In the genomic region with DNA sequence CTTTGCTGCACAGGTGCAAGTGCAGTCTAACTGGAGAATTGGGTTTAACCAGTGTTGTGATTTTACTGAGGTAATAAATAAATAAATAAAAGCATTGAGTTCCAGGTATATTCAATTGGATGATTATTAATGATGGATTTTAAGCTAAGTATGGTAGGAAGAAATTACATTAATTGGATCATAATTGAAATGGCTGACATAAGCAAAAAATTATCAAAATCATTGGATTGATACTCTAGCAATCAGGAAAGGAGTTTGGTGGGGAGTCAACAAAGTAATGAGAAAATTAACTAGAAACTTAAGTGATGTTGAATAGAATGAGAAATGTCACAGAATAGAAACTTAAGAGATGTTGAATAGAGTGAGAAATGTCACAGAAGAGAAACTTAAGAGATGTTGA, we compare ENCODE assay signal across 35 cellular contexts.
"Had no signal": no experiment of that assay in that cellular context is flagged by ENCODE, and none has a peak within 500 bp of the region (broad histone marks: within the 10 kb centered on the region; RNA-seq: fewer than 3 reads in every experiment).

No MANE protein-coding gene starts in this region.

- H3K27me3 ChIP-seq: adrenal gland, body of pancreas, brain microvascular endothelial cell, breast epithelium had no signal

- H3K36me3 ChIP-seq: adrenal gland, brain microvascular endothelial cell, breast epithelium had no signal

- FAIRE-seq: astrocyte, colon, TTC549 had no signal

- H3K4me3 ChIP-seq: adrenal gland, body of pancreas, breast epithelium had no signal

- DNase-seq: activated B cell treated with CpG ODN at 0.5 μM for 24 hours; activated CD4-positive, alpha-beta memory T cell treated with anti-CD3 and anti-CD28 coated beads for 36 hours; activated CD4-positive, alpha-beta T cell treated with anti-CD3 and anti-CD28 coated beads for 1 hour; activated CD4-positive, alpha-beta T cell treated with anti-CD3 and anti-CD28 coated beads for 4 hours; activated CD4-positive, alpha-beta T cell treated with anti-CD3 and anti-CD28 coated beads, Interleukin-2, amount 10 ng/mL, durations not matched to agents 24 days and 14 days; activated CD4-positive, alpha-beta T cell treated with anti-CD3 and anti-CD28 coated beads, Interleukin-2, amount 50 U/mL, for 1 hour; activated CD4-positive, alpha-beta T cell treated with anti-CD3 and anti-CD28 coated beads, Interleukin-2, amount 50 U/mL, for 4 hours; activated CD8-positive, alpha-beta memory T cell treated with anti-CD3 and anti-CD28 coated beads, Interleukin-2, amount 50 U/mL, for 4 hours; activated CD8-positive, alpha-beta T cell treated with anti-CD3 and anti-CD28 coated beads for 36 hours; activated effector memory CD4-positive, alpha-beta T cell treated with anti-CD3 and anti-CD28 coated beads, Interleukin-2, amount 50 U/mL, for 16 hours; activated gamma-delta T cell treated with Interleukin-2 at 50 U/mL for 16 hours; activated naive CD4-positive, alpha-beta T cell; activated naive CD4-positive, alpha-beta T cell treated with anti-CD3 and anti-CD28 coated beads for 36 hours; activated naive CD4-positive, alpha-beta T cell treated with anti-CD3 and anti-CD28 coated beads, Interleukin-2, amount 50 U/mL, for 16 hours; activated naive CD8-positive, alpha-beta T cell treated with anti-CD3 and anti-CD28 coated beads for 36 hours; activated T-cell treated with anti-CD3 and anti-CD28 coated beads for 4 hours; activated T-cell treated with anti-CD3 and anti-CD28 coated beads, Interleukin-2, amount 50 U/mL, for 1 hour; activated T-cell treated with anti-CD3 and anti-CD28 coated beads, Interleukin-2, amount 50 U/mL, for 4 hours; activated T-cell treated with anti-CD3 and anti-CD28 coated beads, Interleukin-2, amount 50 U/mL, for 72 hours; adrenal gland; amniotic stem cell; aorta; body of pancreas; brain microvascular endothelial cell; central memory CD4-positive, alpha-beta T cell; T-helper 2 cell; T-helper 9 cell had no signal

- H3K4me1 ChIP-seq: adrenal gland, body of pancreas, breast epithelium had no signal

- ATAC-seq: activated CD4-positive, CD25-positive, alpha-beta regulatory T cell treated with anti-CD3 and anti-CD28 coated beads, Interleukin-2, amount 50 U/mL, for 24 hours; activated CD8-positive, alpha-beta T cell treated with anti-CD3 and anti-CD28 coated beads for 36 hours; activated naive CD4-positive, alpha-beta T cell treated with anti-CD3 and anti-CD28 coated beads, Interleukin-2, amount 50 U/mL, for 72 hours; activated T-cell treated with anti-CD3 and anti-CD28 coated beads, Interleukin-2, amount 50 U/mL, for 4 hours; activated T-cell treated with anti-CD3 and anti-CD28 coated beads, Interleukin-2, amount 50 U/mL, for 72 hours; activated T-helper 17 cell treated with anti-CD3 and anti-CD28 coated beads, Interleukin-2, amount 50 U/mL, for 72 hours; body of pancreas had no signal

- H3K27ac ChIP-seq: adrenal gland, body of pancreas, brain microvascular endothelial cell, breast epithelium, VCaP had no signal

- H3K9me3 ChIP-seq: adrenal gland, body of pancreas, breast epithelium had no signal
